In genomic region chr22:47213571-47214230, GRCh38 we compare ENCODE assay signal across 8 cellular contexts.
DNase-seq lines count a peak whose midpoint lies in the region; ATAC-seq, FAIRE-seq and TF ChIP-seq lines count a peak whose summit lies in the region.

No MANE protein-coding gene starts in this region.

- 53% methylated on average over 12 of the region's 16 CpGs for WGBS in A549 (ENCODE audit: missing lambda C conversion rate)

- TF ChIP-seq EP300 in A549 (IDR thresholded peaks at IDR 0.05) = no peak

- DNase-seq in A549 (ENCODE audit: low read depth in 1 of 2, low spot score in 1 of 2) (peak; percentile 17 to 28), GM13976 (ENCODE audit: low spot score) (peak; percentile 77), SJCRH30 (peak; percentile 20 to 49), astrocyte (ENCODE audit: low read depth) (no peak), mucosa of descending colon (peak in 2 of 3 donors; percentile 63 to 67), HK-2 (ENCODE audit: unreplicated experiment) (no peak)

- H3K9me3 ChIP-seq in A549 (no peaks in the 10 kb centered on the region; the same call in 2 of the 3 replicates), SJCRH30 (replicated peaks) (no peaks in the 10 kb centered on the region), astrocyte (ENCODE audit: insufficient read depth, low read depth, low read length) (peaks cover 3% of the 10 kb centered on the region), mucosa of descending colon (no peaks in the 10 kb centered on the region)

- no peaks in the 10 kb centered on the region for H3K4me1 Mint-ChIP-seq in astrocyte (ENCODE audit: low read depth, unreplicated experiment)

- intact Hi-C loops in mucosa of descending colon (cut with DNase I, micrococcal nuclease) = no loop called here

- ATAC-seq in A549 (peak in 1 of 2 experiments; percentile 68; a peak in 4 of 6 replicates), mucosa of descending colon (peak; percentile 76), GM19397 (IDR thresholded peaks at IDR 0.05; ENCODE audit: unreplicated experiment) (no peak), GM19467 (IDR thresholded peaks at IDR 0.05; ENCODE audit: unreplicated experiment) (no peak)

- H3K27me3 Mint-ChIP-seq in astrocyte (ENCODE audit: low read depth, unreplicated experiment) = no peaks in the 10 kb centered on the region

- no peak overlapping the region for H3K27ac ChIP-seq in A549
- no peak overlapping the region for H3K27ac ChIP-seq in SJCRH30
- no peak overlapping the region for H3K27ac ChIP-seq in astrocyte (ENCODE audit: low read depth, low read length)

- H4K20me1 ChIP-seq in astrocyte (ENCODE audit: insufficient read depth, low read length) = no peaks in the 10 kb centered on the region

- no peak overlapping the region for H3K4me3 Mint-ChIP-seq in astrocyte (ENCODE audit: unreplicated experiment)

- no peaks in the 10 kb centered on the region for H3K79me2 ChIP-seq in astrocyte (ENCODE audit: insufficient read depth, low read length)

- CTCF ChIA-PET in A549 (lab: Yijun Ruan, JAX) = no interaction called here

- no peak for TF ChIP-seq POLR2A in A549 (IDR thresholded peaks at IDR 0.05; ENCODE audit: low read length)

- FAIRE-seq in A549 (lab: Jason Lieb, UNC) (no peak), astrocyte (lab: Jason Lieb, UNC) (no peak)

- H3K36me3 ChIP-seq in SJCRH30 (no peaks in the 10 kb centered on the region), astrocyte (ENCODE audit: insufficient read depth, low read length) (no peaks in the 10 kb centered on the region), mucosa of descending colon (ENCODE audit: low read depth) (no peaks in the 10 kb centered on the region)

- H3K4me1 ChIP-seq in A549 = no peaks in the 10 kb centered on the region
- no peaks in the 10 kb centered on the region for H3K4me1 ChIP-seq in SJCRH30
- H3K4me1 ChIP-seq in astrocyte (ENCODE audit: insufficient read depth, low read length) = no peaks in the 10 kb centered on the region
- peaks cover 3% of the 10 kb centered on the region for H3K4me1 ChIP-seq in mucosa of descending colon (ENCODE audit: low read depth)

- no peaks in the 10 kb centered on the region for H3K36me3 Mint-ChIP-seq in astrocyte (ENCODE audit: low read depth, unreplicated experiment)

- TF ChIP-seq CTCF in A549 (IDR thresholded peaks at IDR 0.05) = peak; percentile 31
- peak; percentile 78 for TF ChIP-seq CTCF in GM13976 (IDR thresholded peaks at IDR 0.05; ENCODE audit: borderline replicate concordance, control extremely low read depth, extremely low read depth, insufficient read depth, missing control alignments)
- TF ChIP-seq CTCF in astrocyte (IDR thresholded peaks at IDR 0.05; ENCODE audit: insufficient read depth, low read depth, low read length) = peak; percentile 41
- peak; percentile 85 for TF ChIP-seq CTCF in mucosa of descending colon (IDR thresholded peaks at IDR 0.05)

- H3K9ac ChIP-seq in astrocyte (ENCODE audit: low read length) = no peak overlapping the region

- H3K9me3 Mint-ChIP-seq in astrocyte (ENCODE audit: unreplicated experiment) = peaks cover 23% of the 10 kb centered on the region

- POLR2A ChIA-PET in A549 (lab: Yijun Ruan, JAX) = no interaction called here

- H3K4me2 ChIP-seq in A549 (no peak overlapping the region), astrocyte (ENCODE audit: low read length) (no peak overlapping the region)

- TF ChIP-seq RAD21 in A549 (conservative IDR thresholded peaks at IDR 0.05 in 1 of 2, IDR thresholded peaks at IDR 0.05 in 1 of 2) = peak; percentile 39 to 60; a peak in 4 of 5 replicates

- no peak overlapping the region for H3K4me3 ChIP-seq in A549
- no peak overlapping the region for H3K4me3 ChIP-seq in SJCRH30
- H3K4me3 ChIP-seq in astrocyte (ENCODE audit: insufficient read depth, low read depth, low read length) = no peak overlapping the region
- no peak overlapping the region for H3K4me3 ChIP-seq in mucosa of descending colon

- in situ Hi-C loops in GM13976 (cut with MboI; ENCODE audit: low sequenced_read_pairs, unreplicated experiment) = loop anchor here (25.0 kb wide), 1 partner anchor 1274 kb away; a partner anchor contains a TSS

- H3K27me3 ChIP-seq in SJCRH30 (no peaks in the 10 kb centered on the region), astrocyte (ENCODE audit: insufficient read depth, low read length) (no peaks in the 10 kb centered on the region)

- H2AFZ ChIP-seq in astrocyte (ENCODE audit: low read depth, low read length) = no peak overlapping the region

- H3K27ac Mint-ChIP-seq in astrocyte (ENCODE audit: unreplicated experiment) = no peak overlapping the region

TF ChIP-seq in A549, 52 proteins besides CTCF, POLR2A, EP300 and RAD21:
- TF ChIP-seq SMC3 (IDR thresholded peaks at IDR 0.05) (peak; percentile 39), BHLHE40 (IDR thresholded peaks at IDR 0.05; ENCODE audit: low read depth, low read length) (no peak)

Comparison
In these comparisons a context has a peak if more than half of its experiments do, and no peak if none do; other contexts are left out.
1. DNase-seq: peak in A549 (2 of 2), GM13976 (single experiment), SJCRH30 (2 of 2) and mucosa of descending colon (2 of 3); none in astrocyte (single experiment) and HK-2 (single experiment).
2. CTCF ChIP-seq: peak in every context shown above with its lines; median percentile 85 in mucosa of descending colon; 78 in GM13976; 41 in astrocyte; 31 in A549.